Comparison of ENCODE assay signal across 1 cellular context in genomic region chr16:16588436-16588835, GRCh38.
A peak's percentile ranks its signal among the peaks of the same experiment; 100 is the strongest.
TF ChIP-seq lines count a peak whose summit lies in the region.

No MANE protein-coding gene starts in this region.

TF ChIP-seq in liver, 16 proteins besides CTCF, POLR2A, EP300 and RAD21:
- TF ChIP-seq RXRA (IDR thresholded peaks at IDR 0.05) (peak in 1 of 2 donors; percentile 19), HNF4A (conservative IDR thresholded peaks at IDR 0.05) (peak; percentile 16 to 41)
